ENCODE assay signal across 8 cellular contexts in the genomic region with DNA sequence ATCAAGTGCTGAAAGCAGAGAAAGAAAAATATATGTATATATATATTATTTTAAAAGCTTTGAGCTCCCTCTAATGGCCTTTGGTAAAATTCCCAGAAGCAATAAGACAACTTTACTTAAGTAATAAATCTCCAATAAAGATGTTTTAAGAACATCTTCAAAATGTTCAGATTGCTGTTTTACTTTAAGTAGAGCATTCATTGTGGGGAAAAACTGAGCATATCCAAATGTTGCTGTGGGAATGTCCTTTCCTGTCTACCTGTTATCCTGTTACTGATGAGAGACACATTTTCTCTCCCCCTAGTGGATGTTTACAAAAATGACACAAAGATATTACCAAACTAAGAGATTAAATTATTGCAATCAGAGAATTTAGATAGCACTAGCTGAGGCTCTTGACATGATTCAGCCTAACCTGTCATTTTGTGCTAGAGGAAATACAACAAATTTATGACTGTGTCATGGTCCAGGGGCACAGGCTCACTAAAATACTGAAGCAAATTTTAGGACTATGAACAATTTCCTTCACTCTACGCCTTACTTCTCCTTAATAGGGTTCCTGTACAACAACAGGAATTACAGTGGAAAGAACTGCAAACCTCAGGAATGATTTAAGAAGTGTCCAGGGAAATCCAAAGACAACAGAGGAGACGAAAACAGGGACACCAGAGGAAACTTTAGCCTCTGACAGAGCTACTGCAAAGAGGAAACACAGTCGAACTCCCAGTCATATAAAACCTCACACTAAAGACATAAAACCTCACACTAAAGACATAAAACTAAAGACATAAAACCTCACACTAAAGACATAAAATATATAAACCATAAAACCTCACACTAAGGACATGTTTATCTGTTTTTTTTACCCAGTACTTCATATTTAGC. TPM values are rescaled to one million over a fixed set of nuclear protein-coding genes. Genes with fewer than 3 reads are reported as not detected.
DNase-seq lines count a peak whose midpoint lies in the region; ATAC-seq and TF ChIP-seq lines count a peak whose summit lies in the region.

No MANE protein-coding gene starts in this region.

- H3K9me3 Mint-ChIP-seq in activated B cell treated with CpG ODN at 0.5 μM for 24 hours = no peaks in the 10 kb centered on the region

- no peak overlapping the region for H3K27ac Mint-ChIP-seq in activated B cell treated with CpG ODN at 0.5 μM for 24 hours

- no peak overlapping the region for H3K4me3 Mint-ChIP-seq in activated B cell treated with CpG ODN at 0.5 μM for 24 hours

- no peaks in the 10 kb centered on the region for H3K36me3 ChIP-seq in thoracic aorta

- H3K9me3 ChIP-seq in thoracic aorta = no peaks in the 10 kb centered on the region

- H3K27ac ChIP-seq in thoracic aorta = no peak overlapping the region

- ATAC-seq in GM18520 (IDR thresholded peaks at IDR 0.05; ENCODE audit: unreplicated experiment) (peak; percentile 64), HG03060 (IDR thresholded peaks at IDR 0.05; ENCODE audit: low read depth, unreplicated experiment) (peak; percentile 66), activated B cell treated with CpG ODN at 0.5 μM for 24 hours (ENCODE audit: low read depth) (peak; percentile 54), thoracic aorta (ENCODE audit: insufficient number of reproducible peaks, low FRiP score, low read depth) (peak; percentile 43)

- H3K4me1 Mint-ChIP-seq in activated B cell treated with CpG ODN at 0.5 μM for 24 hours = peaks cover 3% of the 10 kb centered on the region

- intact Hi-C loops in activated B cell treated with CpG ODN at 0.5 μM for 24 hours (cut with micrococcal nuclease) = loop anchor here (1.0 to 10.0 kb wide), 9 partner anchors 178 to 1154 kb away; a partner anchor contains a TSS

- DNase-seq in COLO829 (ENCODE audit: low spot score) (peak; percentile 7), NCI-H2081 treated with DMSO at 0.1 percent for 48 hours (lab: John Stamatoyannopoulos, UW) (peak; percentile 27), activated B cell treated with CpG ODN at 0.5 μM for 24 hours (no peak), iPS-NIHi11 (ENCODE audit: low spot score) (peak; percentile 28), thoracic aorta (ENCODE audit: low spot score) (no peak)
- DNase-seq in activated CD4-positive, alpha-beta T cell treated with anti-CD3 and anti-CD28 coated beads, Interleukin-2, amount 50 U/mL, for 4 hours = no peak

- CTCF ChIA-PET in activated B cell treated with CpG ODN at 0.5 μM for 24 hours (lab: Charles Lee) = interaction anchor here (0.7 to 2.3 kb wide), 13 partner anchors 10 to 1154 kb away, joined by 3 to 10 read pairs (median 3); no protein-coding TSS in a partner anchor

- H3K4me3 ChIP-seq in thoracic aorta = no peak overlapping the region

- H3K27me3 Mint-ChIP-seq in activated B cell treated with CpG ODN at 0.5 μM for 24 hours = peaks cover 8% of the 10 kb centered on the region

- TF ChIP-seq CTCF in activated B cell treated with CpG ODN at 0.5 μM for 24 hours (IDR thresholded peaks at IDR 0.05) (peak; percentile 99), thoracic aorta (IDR thresholded peaks at IDR 0.05) (peak; percentile 61)

- H3K4me1 ChIP-seq in thoracic aorta (ENCODE audit: control insufficient read depth in 1 of 2, low read depth in 2 of 2) = no peaks in the 10 kb centered on the region

- POLR2A ChIA-PET in activated B cell treated with CpG ODN at 0.5 μM for 24 hours (lab: Charles Lee) = interaction anchor here (0.7 kb wide), 1 partner anchor 236 kb away, joined by 3 read pairs; no protein-coding TSS in a partner anchor

- no peaks in the 10 kb centered on the region for H3K36me3 Mint-ChIP-seq in activated B cell treated with CpG ODN at 0.5 μM for 24 hours (ENCODE audit: low read depth)

- no peaks in the 10 kb centered on the region for H3K27me3 ChIP-seq in thoracic aorta (replicated peaks; ENCODE audit: insufficient read depth)

RNA-seq across cellular contexts. Expression of a gene that starts 24.3 kb away (rescaled TPM):
- total RNA-seq in activated B cell treated with CpG ODN at 0.5 μM for 24 hours (33.6 and 34.7 TPM in 2 replicates), thoracic aorta (10 to 100 TPM; 28.7 to 41.6 TPM)

Comparison
In these comparisons a context has a peak if more than half of its experiments do, and no peak if none do; other contexts are left out.
1. DNase-seq: peak in COLO829 (single experiment), NCI-H2081 treated with DMSO at 0.1 percent for 48 hours (single experiment) and iPS-NIHi11 (single experiment); none in activated B cell treated with CpG ODN at 0.5 μM for 24 hours (single experiment), thoracic aorta (single experiment) and activated CD4-positive, alpha-beta T cell treated with anti-CD3 and anti-CD28 coated beads, Interleukin-2, amount 50 U/mL, for 4 hours (0 of 2).
2. Peak in every context shown above with its lines, with median percentiles within 50 percentile points of each other: ATAC-seq.